In genomic region chr3:170560717-170561382, GRCh38 we compare ENCODE assay signal across 17 cellular contexts. TPM values are rescaled to one million over a fixed set of nuclear protein-coding genes. Genes with fewer than 3 reads are reported as not detected.
"Had no signal": no experiment of that assay in that cellular context is flagged by ENCODE, and none has a peak within 500 bp of the region (broad histone marks: within the 10 kb centered on the region; RNA-seq: fewer than 3 reads in every experiment).

No MANE protein-coding gene starts in this region.

- H3K36me3 Mint-ChIP-seq: activated CD4-positive, alpha-beta memory T cell treated with anti-CD3 and anti-CD28 coated beads for 36 hours; activated CD8-positive, alpha-beta memory T cell treated with anti-CD3 and anti-CD28 coated beads, Interleukin-2, amount 10 ng/mL, durations not matched to agents 7 days and 5 days; activated naive CD4-positive, alpha-beta T cell treated with anti-CD3 and anti-CD28 coated beads, Interleukin-2, amount 50 U/mL, for 24 hours; immature natural killer cell; T-cell had no signal

- H3K27ac Mint-ChIP-seq: activated CD4-positive, alpha-beta memory T cell treated with anti-CD3 and anti-CD28 coated beads for 36 hours; activated CD8-positive, alpha-beta memory T cell treated with anti-CD3 and anti-CD28 coated beads, Interleukin-2, amount 10 ng/mL, durations not matched to agents 7 days and 5 days; activated naive CD4-positive, alpha-beta T cell treated with anti-CD3 and anti-CD28 coated beads, Interleukin-2, amount 50 U/mL, for 24 hours; activated T-cell treated with anti-CD3 and anti-CD28 coated beads, Interleukin-2, amount 50 U/mL, for 24 hours; immature natural killer cell; nephron progenitor cell; T-cell had no signal

- H3K9me3 ChIP-seq: spleen had no signal

- H3K4me1 Mint-ChIP-seq: activated naive CD4-positive, alpha-beta T cell treated with anti-CD3 and anti-CD28 coated beads, Interleukin-2, amount 50 U/mL, for 24 hours had no signal

- H3K4me3 ChIP-seq: spleen had no signal

- H3K4me3 Mint-ChIP-seq: activated CD4-positive, alpha-beta memory T cell treated with anti-CD3 and anti-CD28 coated beads for 36 hours; activated CD8-positive, alpha-beta memory T cell treated with anti-CD3 and anti-CD28 coated beads, Interleukin-2, amount 10 ng/mL, durations not matched to agents 7 days and 5 days; activated naive CD4-positive, alpha-beta T cell treated with anti-CD3 and anti-CD28 coated beads, Interleukin-2, amount 50 U/mL, for 24 hours; activated T-cell treated with anti-CD3 and anti-CD28 coated beads, Interleukin-2, amount 50 U/mL, for 24 hours; immature natural killer cell; nephron progenitor cell; T-cell had no signal

- ATAC-seq: activated CD8-positive, alpha-beta memory T cell treated with anti-CD3 and anti-CD28 coated beads, Interleukin-2, amount 10 ng/mL, durations not matched to agents 7 days and 5 days; sciatic nerve; T-cell had no signal

- DNase-seq: activated CD4-positive, alpha-beta memory T cell treated with anti-CD3 and anti-CD28 coated beads for 36 hours; activated CD8-positive, alpha-beta memory T cell treated with anti-CD3 and anti-CD28 coated beads, Interleukin-2, amount 10 ng/mL, durations not matched to agents 7 days and 5 days; activated effector memory CD4-positive, alpha-beta T cell treated with Interleukin-2 at 50 U/mL for 16 hours; activated T-cell treated with anti-CD3 and anti-CD28 coated beads, Interleukin-2, amount 50 U/mL, for 24 hours; amniotic stem cell; glutamatergic neuron; mesendoderm; nephron progenitor cell; spleen; T-cell; T-helper 9 cell had no signal

- H3K36me3 ChIP-seq: spleen had no signal

- H3K9me3 Mint-ChIP-seq: activated CD4-positive, alpha-beta memory T cell treated with anti-CD3 and anti-CD28 coated beads for 36 hours; activated naive CD4-positive, alpha-beta T cell treated with anti-CD3 and anti-CD28 coated beads, Interleukin-2, amount 50 U/mL, for 24 hours; activated T-cell treated with anti-CD3 and anti-CD28 coated beads, Interleukin-2, amount 50 U/mL, for 24 hours; nephron progenitor cell; T-cell had no signal

- H3K27me3 ChIP-seq: spleen had no signal

- H3K27ac ChIP-seq: spleen, VCaP had no signal

RNA-seq across cellular contexts. Expression of gene SLC7A14, which starts 25.0 kb away (rescaled TPM):
- total RNA-seq: activated CD4-positive, alpha-beta memory T cell treated with anti-CD3 and anti-CD28 coated beads for 36 hours; activated CD8-positive, alpha-beta memory T cell treated with anti-CD3 and anti-CD28 coated beads, Interleukin-2, amount 10 ng/mL, durations not matched to agents 7 days and 5 days; cardiac septum; spleen; T-cell; ureter had no signal
